1 cellular context compared by ENCODE assay signal in genomic region chr17:81860756-81861568, GRCh38.
TF ChIP-seq lines count a peak whose summit lies in the region.

No MANE protein-coding gene starts in this region.

TF ChIP-seq in GM12878, 131 proteins besides CTCF, POLR2A, EP300 and RAD21 (continued from another document and continues in another):
- TF ChIP-seq ZNF592 (IDR thresholded peaks at IDR 0.05) (no peak), FOXM1 (IDR thresholded peaks at IDR 0.05; ENCODE audit: low read depth, low read length) (peak; percentile 83), BACH1 (IDR thresholded peaks at IDR 0.05; ENCODE audit: borderline replicate concordance) (peak; percentile 93), NR2C2 (IDR thresholded peaks at IDR 0.05; ENCODE audit: borderline replicate concordance, control insufficient read depth, insufficient read length, low read depth) (no peak), HCFC1 (IDR thresholded peaks at IDR 0.05; ENCODE audit: low read length) (peak; percentile 57), RUNX3 (IDR thresholded peaks at IDR 0.05; ENCODE audit: low read length) (peak; percentile 40), SRF (IDR thresholded peaks at IDR 0.05; ENCODE audit: low read depth in 2 of 2, low read length in 2 of 2) (no peak), ZNF687 (IDR thresholded peaks at IDR 0.05) (0 out of 2 replicates have a peak, but pooled peaks have one; percentile 39), RBBP5 (conservative IDR thresholded peaks at IDR 0.05) (no peak), ATF3 (IDR thresholded peaks at IDR 0.05; ENCODE audit: borderline replicate concordance, extremely low read depth, low read depth, low read length) (peak; percentile 86), JUNB (IDR thresholded peaks at IDR 0.05) (peak; percentile 56; the same call in 1 of the 2 replicates), NKRF (conservative IDR thresholded peaks at IDR 0.05) (no peak; the same call in 1 of the 2 replicates), NRF1 (conservative IDR thresholded peaks at IDR 0.05; ENCODE audit: low read depth, low read length) (peak; percentile 71), SUZ12 (IDR thresholded peaks at IDR 0.05; ENCODE audit: unreplicated experiment) (no peak), LARP7 (IDR thresholded peaks at IDR 0.05) (peak; percentile 58; the same call in 1 of the 2 replicates), CBX5 (IDR thresholded peaks at IDR 0.05; ENCODE audit: low read depth) (no peak), RB1 (IDR thresholded peaks at IDR 0.05; ENCODE audit: borderline replicate concordance) (0 out of 2 replicates have a peak, but pooled peaks have one; percentile 24), SREBF2 (IDR thresholded peaks at IDR 0.05; ENCODE audit: low read length) (no peak), ZNF207 (IDR thresholded peaks at IDR 0.05; ENCODE audit: borderline replicate concordance) (no peak; the same call in 1 of the 2 replicates), HDAC6 (IDR thresholded peaks at IDR 0.05; ENCODE audit: unreplicated experiment) (no peak), BHLHE40 (IDR thresholded peaks at IDR 0.05; ENCODE audit: borderline replicate concordance in 1 of 2, low read depth in 2 of 2, low read length in 1 of 2) (peak; percentile 89 to 97), EED (IDR thresholded peaks at IDR 0.05; ENCODE audit: low read depth) (peak; percentile 43; the same call in 1 of the 2 replicates), RAD51 (IDR thresholded peaks at IDR 0.05) (no peak), SKIL (IDR thresholded peaks at IDR 0.05; ENCODE audit: low read depth, poor library complexity, severe bottlenecking) (peak; percentile 84), ELK1 (IDR thresholded peaks at IDR 0.05; ENCODE audit: low read depth, low read length) (peak; percentile 95), NBN (IDR thresholded peaks at IDR 0.05) (peak; percentile 40; the same call in 1 of the 2 replicates), ZNF622 (IDR thresholded peaks at IDR 0.05) (no peak), CREB1 (IDR thresholded peaks at IDR 0.05; ENCODE audit: low read depth) (peak; percentile 93), ZSCAN29 (IDR thresholded peaks at IDR 0.05) (no peak), CEBPZ (IDR thresholded peaks at IDR 0.05; ENCODE audit: low read depth, low read length) (peak; percentile 61; the same call in 1 of the 2 replicates), POLR2AphosphoS2 (IDR thresholded peaks at IDR 0.05; ENCODE audit: low read depth, low read length) (peak; percentile 68; the same call in 1 of the 2 replicates), ZNF274 (IDR thresholded peaks at IDR 0.05; ENCODE audit: insufficient read depth, insufficient read length) (no peak), CUX1 (IDR thresholded peaks at IDR 0.05; ENCODE audit: insufficient replicate concordance, low read depth, low read length) (no peak), FOXK2 (IDR thresholded peaks at IDR 0.05) (peak; percentile 42; the same call in 1 of the 2 replicates), MXI1 (IDR thresholded peaks at IDR 0.05; ENCODE audit: low read depth, low read length) (peak; percentile 79)
